ENCODE assay signal across 14 cellular contexts in genomic region chr5:111948517-111948916, GRCh38.
DNase-seq lines count a peak whose midpoint lies in the region; ATAC-seq and TF ChIP-seq lines count a peak whose summit lies in the region.
"Had no signal": no experiment of that assay in that cellular context is flagged by ENCODE, and none has a peak within 500 bp of the region (broad histone marks: within the 10 kb centered on the region; RNA-seq: fewer than 3 reads in every experiment).

No MANE protein-coding gene starts in this region.

- peaks cover 68% of the 10 kb centered on the region for H3F3A ChIP-seq in GM23248 (ENCODE audit: insufficient read depth)

- H3K27me3 ChIP-seq in GM23248 (replicated peaks; ENCODE audit: insufficient read depth) (no peaks in the 10 kb centered on the region), skeletal muscle satellite cell (ENCODE audit: control insufficient read depth, insufficient read depth, low read length) (no peaks in the 10 kb centered on the region)
- H3K27me3 ChIP-seq: hepatocyte, spleen had no signal

- no peaks in the 10 kb centered on the region for H3K36me3 ChIP-seq in GM23248 (ENCODE audit: low read depth)
- no peaks in the 10 kb centered on the region for H3K36me3 ChIP-seq in skeletal muscle satellite cell (ENCODE audit: insufficient read depth, low read length)
- H3K36me3 ChIP-seq: spleen had no signal

- H3K9me2 ChIP-seq in GM23248 (ENCODE audit: insufficient read depth): no peaks in the 10 kb centered on the region

- ATAC-seq in Right ventricle myocardium superior (ENCODE audit: poor library complexity): peak; percentile 78
- no peak for ATAC-seq in activated CD4-positive, alpha-beta T cell treated with anti-CD3 and anti-CD28 coated beads for 36 hours
- ATAC-seq in left lobe of liver: no peak

- H3K27ac Mint-ChIP-seq in activated CD4-positive, alpha-beta T cell treated with anti-CD3 and anti-CD28 coated beads for 36 hours: no peak overlapping the region

- peak overlapping the region; percentile 80 for H3K9ac ChIP-seq in GM23248
- peak overlapping the region; percentile 76 for H3K9ac ChIP-seq in skeletal muscle satellite cell (ENCODE audit: low read depth, low read length)

- H3K4me2 ChIP-seq in GM23248 (ENCODE audit: unreplicated experiment) (peak overlapping the region; percentile 41), skeletal muscle satellite cell (ENCODE audit: low read length) (peak overlapping the region; percentile 13)
- H3K4me2 ChIP-seq: hepatocyte had no signal

- H3K4me3 Mint-ChIP-seq in activated CD4-positive, alpha-beta T cell treated with anti-CD3 and anti-CD28 coated beads for 36 hours: no peak overlapping the region

- H3K27ac ChIP-seq in GM23248: peak overlapping the region; percentile 97
- H3K27ac ChIP-seq: hepatocyte, SK-N-MC, spleen had no signal

- no peaks in the 10 kb centered on the region for H3K9me3 ChIP-seq in GM23248 (ENCODE audit: low read depth)
- no peaks in the 10 kb centered on the region for H3K9me3 ChIP-seq in skeletal muscle satellite cell (replicated peaks; ENCODE audit: low read length)
- H3K9me3 ChIP-seq: spleen had no signal

- H3K4me1 Mint-ChIP-seq in activated CD4-positive, alpha-beta T cell treated with anti-CD3 and anti-CD28 coated beads for 36 hours: no peaks in the 10 kb centered on the region

- CTCF ChIA-PET in activated CD4-positive, alpha-beta T cell treated with anti-CD3 and anti-CD28 coated beads for 36 hours (lab: Charles Lee): no interaction called here

- H3K4me3 ChIP-seq in GM23248 (no peak overlapping the region), astrocyte of the cerebellum (ENCODE audit: low read depth, low read length) (no peak overlapping the region), skeletal muscle satellite cell (ENCODE audit: low read length) (no peak overlapping the region)
- H3K4me3 ChIP-seq: hepatocyte, SK-N-MC, spleen had no signal

- H3K36me3 Mint-ChIP-seq in activated CD4-positive, alpha-beta T cell treated with anti-CD3 and anti-CD28 coated beads for 36 hours (ENCODE audit: low read depth): no peaks in the 10 kb centered on the region

- H4K20me1 ChIP-seq in GM23248 (ENCODE audit: insufficient read depth): no peaks in the 10 kb centered on the region

- H3K79me2 ChIP-seq in GM23248 (ENCODE audit: insufficient read depth): peaks cover 36% of the 10 kb centered on the region
- H3K79me2 ChIP-seq: hepatocyte had no signal

- POLR2A ChIA-PET in activated CD4-positive, alpha-beta T cell treated with anti-CD3 and anti-CD28 coated beads for 36 hours (lab: Charles Lee): no interaction called here

- no peak overlapping the region for H2AFZ ChIP-seq in GM23248
- H2AFZ ChIP-seq: hepatocyte had no signal

- WGBS in GM23248 (ENCODE audit: low coverage in 1 of 2, low lambda C conversion rate in 2 of 2, missing lambda C conversion rate in 2 of 2), 2 experiments: 0% methylated on average over 2 of the region's 2 CpGs

- H3K9me3 Mint-ChIP-seq in activated CD4-positive, alpha-beta T cell treated with anti-CD3 and anti-CD28 coated beads for 36 hours (ENCODE audit: low read depth): no peaks in the 10 kb centered on the region

- no peak for TF ChIP-seq CTCF in astrocyte of the cerebellum (IDR thresholded peaks at IDR 0.05; ENCODE audit: low read depth, low read length, missing control alignments)

- H3K27me3 Mint-ChIP-seq in activated CD4-positive, alpha-beta T cell treated with anti-CD3 and anti-CD28 coated beads for 36 hours: peaks cover 11% of the 10 kb centered on the region

- H3K4me1 ChIP-seq in GM23248 (ENCODE audit: insufficient read depth): peaks cover 82% of the 10 kb centered on the region
- H3K4me1 ChIP-seq in skeletal muscle satellite cell (ENCODE audit: control insufficient read depth, insufficient read depth, low read length): peaks cover 49% of the 10 kb centered on the region
- H3K4me1 ChIP-seq: spleen had no signal

- DNase-seq in GM23248 (peak; percentile 96), astrocyte of the cerebellum (ENCODE audit: low read depth) (peak; percentile 90), Right ventricle myocardium superior (no peak), left lobe of liver (ENCODE audit: low spot score) (no peak), mesenteric fat pad (ENCODE audit: low spot score) (no peak)
- no peak for DNase-seq in activated CD4-positive, alpha-beta T cell treated with anti-CD3 and anti-CD28 coated beads for 36 hours
- no peak for DNase-seq in effector CD4-positive, alpha-beta T cell
- DNase-seq: activated CD4-positive, CD25-positive, alpha-beta regulatory T cell; MV-4-11; NCI-H510A; spleen had no signal

- intact Hi-C loops in Right ventricle myocardium superior (cut with DNase I): no loop called here
- intact Hi-C loops in activated CD4-positive, alpha-beta T cell treated with anti-CD3 and anti-CD28 coated beads for 36 hours (cut with DNase I, micrococcal nuclease): no loop called here

- in situ Hi-C loops in GM23248 (cut with MboI): no loop called here
- in situ Hi-C loops in astrocyte of the cerebellum (cut with HindIII; ENCODE audit: low sequenced_read_pairs): no loop called here

Comparison
In these comparisons a context has a peak if more than half of its experiments do, and no peak if none do; other contexts are left out.
1. DNase-seq: peak in GM23248 (single experiment) and astrocyte of the cerebellum (single experiment); none in Right ventricle myocardium superior (single experiment), activated CD4-positive, alpha-beta T cell treated with anti-CD3 and anti-CD28 coated beads for 36 hours (single experiment), left lobe of liver (single experiment), effector CD4-positive, alpha-beta T cell (single experiment) and mesenteric fat pad (single experiment).